16 cellular contexts compared by ENCODE assay signal in the genomic region with DNA sequence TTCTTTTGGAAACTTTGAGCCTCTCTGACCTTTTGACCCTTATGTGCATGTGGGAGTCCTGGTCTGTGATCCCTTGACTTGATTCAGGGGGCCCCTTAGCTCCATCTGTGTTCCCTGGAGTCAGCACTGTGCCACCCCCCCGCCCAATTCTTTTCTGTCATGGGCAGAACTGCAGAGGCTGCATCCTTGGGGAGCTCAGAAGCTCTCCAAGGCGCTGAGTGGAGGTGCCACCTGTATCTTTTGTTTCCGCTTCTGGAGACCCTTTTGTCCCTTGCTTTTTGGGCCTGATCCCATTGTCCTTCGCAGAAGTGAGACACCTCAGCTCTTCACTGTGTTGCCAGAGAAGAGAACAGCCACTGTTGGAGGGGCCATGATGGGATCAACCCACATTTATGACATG. TPM values are rescaled to one million over a fixed set of nuclear protein-coding genes. Genes with fewer than 3 reads are reported as not detected.
DNase-seq lines count a peak whose midpoint lies in the region; ATAC-seq and TF ChIP-seq lines count a peak whose summit lies in the region.
"Had no signal": no experiment of that assay in that cellular context is flagged by ENCODE, and none has a peak within 500 bp of the region (broad histone marks: within the 10 kb centered on the region; RNA-seq: fewer than 3 reads in every experiment).

No MANE protein-coding gene starts in this region.

- no peak overlapping the region for H3K4me3 Mint-ChIP-seq in activated naive CD8-positive, alpha-beta T cell treated with anti-CD3 and anti-CD28 coated beads, Interleukin-2, amount 10 ng/mL, durations not matched to agents 7 days and 5 days
- no peak overlapping the region for H3K4me3 Mint-ChIP-seq in naive thymus-derived CD8-positive, alpha-beta T cell

- peaks cover 41% of the 10 kb centered on the region for H3K36me3 Mint-ChIP-seq in activated naive CD8-positive, alpha-beta T cell treated with anti-CD3 and anti-CD28 coated beads, Interleukin-2, amount 10 ng/mL, durations not matched to agents 7 days and 5 days
- H3K36me3 Mint-ChIP-seq in naive thymus-derived CD8-positive, alpha-beta T cell, result peaks cover 21 to 68% (median 27%) of the 10 kb centered on the region in 3 donors

- no peak for TF ChIP-seq CTCF in heart right ventricle (IDR thresholded peaks at IDR 0.05)
- no peak for TF ChIP-seq CTCF in uterus (IDR thresholded peaks at IDR 0.05)

- no peak for DNase-seq in heart right ventricle
- DNase-seq in Right ventricle myocardium inferior (ENCODE audit: missing footprints), result no peak
- DNase-seq in activated naive CD8-positive, alpha-beta T cell treated with anti-CD3 and anti-CD28 coated beads, Interleukin-2, amount 10 ng/mL, durations not matched to agents 7 days and 5 days, result no peak
- no peak for DNase-seq in naive thymus-derived CD8-positive, alpha-beta T cell
- DNase-seq in uterus, result no peak
- no peak for DNase-seq in COR-L47 (lab: John Stamatoyannopoulos, UW)
- DNase-seq: activated gamma-delta T cell, cortex of kidney had no signal

- H3K9me3 ChIP-seq in heart right ventricle, result peaks cover 0 to 3% (median 0%) of the 10 kb centered on the region in 11 donors
- H3K9me3 ChIP-seq in uterus, result no peaks in the 10 kb centered on the region

- ATAC-seq in heart right ventricle (no peak), Right ventricle myocardium inferior (no peak), HG03439 (IDR thresholded peaks at IDR 0.05; ENCODE audit: unreplicated experiment) (no peak), HG02759 (IDR thresholded peaks at IDR 0.05; ENCODE audit: unreplicated experiment) (no peak)
- no peak for ATAC-seq in activated naive CD8-positive, alpha-beta T cell treated with anti-CD3 and anti-CD28 coated beads, Interleukin-2, amount 10 ng/mL, durations not matched to agents 7 days and 5 days (ENCODE audit: low read depth)
- no peak for ATAC-seq in naive thymus-derived CD8-positive, alpha-beta T cell

- 87 to 91% methylated on average over 4 of the region's 4 CpGs for WGBS in heart right ventricle, 2 donors

- POLR2A ChIA-PET in activated naive CD8-positive, alpha-beta T cell treated with anti-CD3 and anti-CD28 coated beads, Interleukin-2, amount 10 ng/mL, durations not matched to agents 7 days and 5 days (lab: Charles Lee), result interaction anchor here (1.5 to 6.9 kb wide), 2 partner anchors 9 to 14 kb away, joined by 5 to 62 read pairs; a partner anchor contains a TSS
- POLR2A ChIA-PET in naive thymus-derived CD8-positive, alpha-beta T cell (lab: Charles Lee), result interaction anchor here (1.1 to 7.4 kb wide), 8 partner anchors 10 to 160 kb away, joined by 3 to 146 read pairs (median 18); a partner anchor contains a TSS

- H3K27me3 ChIP-seq in heart right ventricle (no peaks in the 10 kb centered on the region), uterus (no peaks in the 10 kb centered on the region)

- H3K36me3 ChIP-seq in heart right ventricle (peaks cover 0 to 70% (median 49%) of the 10 kb centered on the region in 9 donors), uterus (no peaks in the 10 kb centered on the region)

- intact Hi-C loops in heart right ventricle (cut with DNase I) (loop anchor here in 4 of 10 donors (2.0 to 5.0 kb wide), 2 partner anchors 15 to 65 kb away; a partner anchor contains a TSS), Right ventricle myocardium inferior (cut with DNase I) (loop anchor here (5.0 kb wide), 1 partner anchor 60 kb away; no protein-coding TSS in a partner anchor), uterus (cut with DNase I; ENCODE audit: low total_unique reads) (no loop called here)

- H3K27ac Mint-ChIP-seq in activated naive CD8-positive, alpha-beta T cell treated with anti-CD3 and anti-CD28 coated beads, Interleukin-2, amount 10 ng/mL, durations not matched to agents 7 days and 5 days, result peak overlapping the region; percentile 69
- peak overlapping the region; percentile 8 to 99 (median 94) for H3K27ac Mint-ChIP-seq in naive thymus-derived CD8-positive, alpha-beta T cell

- peaks cover 12 to 55% (median 35%) of the 10 kb centered on the region in 9 donors for H3K4me1 ChIP-seq in heart right ventricle
- no peaks in the 10 kb centered on the region for H3K4me1 ChIP-seq in uterus

- peaks cover 52% of the 10 kb centered on the region for H3K4me1 Mint-ChIP-seq in activated naive CD8-positive, alpha-beta T cell treated with anti-CD3 and anti-CD28 coated beads, Interleukin-2, amount 10 ng/mL, durations not matched to agents 7 days and 5 days
- H3K4me1 Mint-ChIP-seq in naive thymus-derived CD8-positive, alpha-beta T cell, result peaks cover 35 to 61% (median 55%) of the 10 kb centered on the region in 4 donors

- H3K9me3 Mint-ChIP-seq in activated naive CD8-positive, alpha-beta T cell treated with anti-CD3 and anti-CD28 coated beads, Interleukin-2, amount 10 ng/mL, durations not matched to agents 7 days and 5 days, result no peaks in the 10 kb centered on the region
- peaks cover 0 to 3% (median 0%) of the 10 kb centered on the region in 9 donors for H3K9me3 Mint-ChIP-seq in naive thymus-derived CD8-positive, alpha-beta T cell

- TF ChIP-seq POLR2A in uterus (IDR thresholded peaks at IDR 0.05), result no peak

- H3K27me3 Mint-ChIP-seq in activated naive CD8-positive, alpha-beta T cell treated with anti-CD3 and anti-CD28 coated beads, Interleukin-2, amount 10 ng/mL, durations not matched to agents 7 days and 5 days, result no peaks in the 10 kb centered on the region
- no peaks in the 10 kb centered on the region for H3K27me3 Mint-ChIP-seq in naive thymus-derived CD8-positive, alpha-beta T cell

- H3K27ac ChIP-seq in heart right ventricle (peak overlapping the region in 9 of 10 donors; percentile 96 to 100 (median 99)), uterus (peak overlapping the region; percentile 86 to 89)

- no peak overlapping the region for H3K4me3 ChIP-seq in heart right ventricle
- H3K4me3 ChIP-seq in uterus, result no peak overlapping the region

RNA-seq across cellular contexts. Expression of a gene that starts 2.4 kb away (rescaled TPM):
- total RNA-seq in heart right ventricle (100 to 1,000 TPM in 4 of 10 donors, 10 to 100 TPM in 6; 50.0 to 121 (median 81.9) TPM), Right ventricle myocardium inferior (50.7 TPM), uterus (10 to 100 TPM in 3 of 4 donors, 1 to 10 TPM in 1; 2.9 to 79.2 (median 57.2) TPM)
- 10 to 100 TPM; 24.1 to 28.2 TPM for polyA plus RNA-seq in heart right ventricle
- 100 to 1,000 TPM; 138 to 162 TPM for total RNA-seq in activated naive CD8-positive, alpha-beta T cell treated with anti-CD3 and anti-CD28 coated beads, Interleukin-2, amount 10 ng/mL, durations not matched to agents 7 days and 5 days
- 100 to 1,000 TPM; 312 to 317 TPM for total RNA-seq in naive thymus-derived CD8-positive, alpha-beta T cell
- polyA plus RNA-seq in naive thymus-derived CD8-positive, alpha-beta T cell, result 10 to 100 TPM; 35.9 to 98.8 (median 49.9) TPM

RNA-seq across cellular contexts. Expression of a gene that starts 15.5 kb away (rescaled TPM):
- total RNA-seq in heart right ventricle (10 to 100 TPM; 62.0 to 89.8 (median 72.7) TPM), Right ventricle myocardium inferior (71.8 TPM), uterus (100 to 1,000 TPM in 2 of 4 donors, 10 to 100 TPM in 2; 59.9 to 195 (median 106) TPM)
- polyA plus RNA-seq in heart right ventricle, result 10 to 100 TPM; 46.5 to 94.9 TPM
- 100 to 1,000 TPM; 231 to 246 TPM for total RNA-seq in activated naive CD8-positive, alpha-beta T cell treated with anti-CD3 and anti-CD28 coated beads, Interleukin-2, amount 10 ng/mL, durations not matched to agents 7 days and 5 days
- 100 to 1,000 TPM; 184 to 197 TPM for total RNA-seq in naive thymus-derived CD8-positive, alpha-beta T cell
- 100 to 1,000 TPM in 1 of 3 donors, 10 to 100 TPM in 2; 70.3 to 115 (median 91.6) TPM for polyA plus RNA-seq in naive thymus-derived CD8-positive, alpha-beta T cell

RNA-seq across cellular contexts. Expression of a gene that starts 18.7 kb away (rescaled TPM):
- 1 to 10 TPM; 1.9 to 4.6 (median 2.5) TPM for total RNA-seq in heart right ventricle
- polyA plus RNA-seq in heart right ventricle, result 1 to 10 TPM in 1 of 2 donors, under 1 TPM in 1; 0.07 to 1.0 TPM
- 1.5 TPM for total RNA-seq in Right ventricle myocardium inferior
- total RNA-seq in activated naive CD8-positive, alpha-beta T cell treated with anti-CD3 and anti-CD28 coated beads, Interleukin-2, amount 10 ng/mL, durations not matched to agents 7 days and 5 days, result under 1 TPM; 0.14 to 0.44 TPM
- total RNA-seq in naive thymus-derived CD8-positive, alpha-beta T cell, result not detected
- polyA plus RNA-seq in naive thymus-derived CD8-positive, alpha-beta T cell, result under 1 TPM in 1 of 3 donors, not detected in 2; 0.27 TPM
- total RNA-seq in uterus, result 1 to 10 TPM in 2 of 4 donors, under 1 TPM in 1, not detected in 1; 0.26 to 2.1 (median 1.9) TPM
- total RNA-seq: Daoy, fibroblast of villous mesenchyme, H4, HT-29, SK-MEL-5 had no signal

RNA-seq across cellular contexts. Expression of a gene that starts 41.4 kb away (rescaled TPM):
- total RNA-seq in heart right ventricle (1 to 10 TPM in 1 of 10 donors, not detected in 9; 1.1 TPM), Right ventricle myocardium inferior (not detected), uterus (under 1 TPM in 1 of 4 donors, not detected in 3; 0.26 TPM)
- polyA plus RNA-seq in heart right ventricle, result under 1 TPM in 1 of 2 donors, not detected in 1; 0.17 TPM
- not detected for total RNA-seq in activated naive CD8-positive, alpha-beta T cell treated with anti-CD3 and anti-CD28 coated beads, Interleukin-2, amount 10 ng/mL, durations not matched to agents 7 days and 5 days
- not detected for total RNA-seq in naive thymus-derived CD8-positive, alpha-beta T cell
- polyA plus RNA-seq in naive thymus-derived CD8-positive, alpha-beta T cell, result under 1 TPM in 1 of 3 donors, not detected in 2; 0.11 TPM
- polyA plus RNA-seq: neural cell had no signal

RNA-seq across cellular contexts. Expression of a gene that starts 55.8 kb away (rescaled TPM):
- total RNA-seq in heart right ventricle, result under 1 TPM in 3 of 10 donors, not detected in 7; 0.35 to 0.69 (median 0.43) TPM
- 1 to 10 TPM in 1 of 2 donors, under 1 TPM in 1; 0.44 to 2.6 TPM for polyA plus RNA-seq in heart right ventricle
- total RNA-seq in Right ventricle myocardium inferior, result not detected
- total RNA-seq in activated naive CD8-positive, alpha-beta T cell treated with anti-CD3 and anti-CD28 coated beads, Interleukin-2, amount 10 ng/mL, durations not matched to agents 7 days and 5 days, result not detected
- total RNA-seq in naive thymus-derived CD8-positive, alpha-beta T cell, result not detected
- not detected for polyA plus RNA-seq in naive thymus-derived CD8-positive, alpha-beta T cell
- total RNA-seq in uterus, result under 1 TPM in 1 of 4 donors, not detected in 3; 0.59 TPM
- total RNA-seq: Daoy, H4, SK-MEL-5 had no signal
- polyA plus RNA-seq: neural cell had no signal
